In the genomic region with DNA sequence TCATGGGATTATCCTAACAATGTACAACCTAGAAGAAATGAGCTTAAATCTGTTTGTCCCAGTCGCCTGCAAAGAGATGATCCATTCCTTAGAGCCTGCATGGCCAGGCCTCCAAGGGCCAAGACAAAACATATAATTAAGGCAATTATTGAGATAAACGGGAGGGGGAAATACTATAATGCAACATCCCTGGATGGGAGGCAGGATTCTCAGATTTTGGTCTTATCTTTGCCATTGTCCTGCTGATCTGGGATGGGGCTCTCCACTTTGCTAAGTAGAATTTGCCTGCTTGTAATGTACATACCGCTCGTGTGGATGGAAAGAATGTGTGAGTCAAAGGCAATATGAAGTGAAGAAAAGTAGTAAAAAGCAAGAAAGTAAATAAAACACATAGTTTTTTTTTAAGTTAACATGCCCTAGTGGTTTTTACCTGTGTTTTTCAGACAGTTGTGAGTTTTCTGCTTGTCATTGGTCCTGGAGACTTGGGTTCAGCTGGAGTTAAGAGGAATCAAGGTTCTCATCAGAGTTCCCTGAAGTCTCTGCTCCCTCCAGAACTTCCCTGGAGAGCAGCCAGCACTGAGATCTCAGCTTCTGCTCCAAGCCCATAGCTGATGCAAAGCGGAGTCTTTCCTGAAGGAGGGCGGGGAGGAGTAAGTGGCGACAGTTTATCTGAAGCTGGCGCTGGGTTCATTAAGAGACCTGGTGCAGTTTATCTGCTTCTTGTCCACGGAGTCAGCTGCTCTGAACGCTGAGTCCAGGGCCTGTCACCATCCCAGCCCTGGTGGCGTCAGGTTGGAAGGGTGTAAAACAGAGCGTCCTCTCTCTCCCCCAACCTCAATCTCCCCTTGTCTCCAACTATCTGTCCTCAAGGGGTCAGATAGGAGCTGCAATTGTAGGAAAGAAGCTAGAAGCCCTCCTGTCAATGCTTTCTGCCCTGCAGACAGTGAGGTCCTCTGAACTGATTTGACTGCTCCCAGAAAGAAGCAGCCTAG, we compare ENCODE assay signal across 1 cellular context.
TF ChIP-seq lines count a peak whose summit lies in the region.

No MANE protein-coding gene starts in this region.

TF ChIP-seq in K562, 482 proteins besides CTCF, POLR2A, EP300 and RAD21 (continued from another document):
- TF ChIP-seq, protein P1, sequence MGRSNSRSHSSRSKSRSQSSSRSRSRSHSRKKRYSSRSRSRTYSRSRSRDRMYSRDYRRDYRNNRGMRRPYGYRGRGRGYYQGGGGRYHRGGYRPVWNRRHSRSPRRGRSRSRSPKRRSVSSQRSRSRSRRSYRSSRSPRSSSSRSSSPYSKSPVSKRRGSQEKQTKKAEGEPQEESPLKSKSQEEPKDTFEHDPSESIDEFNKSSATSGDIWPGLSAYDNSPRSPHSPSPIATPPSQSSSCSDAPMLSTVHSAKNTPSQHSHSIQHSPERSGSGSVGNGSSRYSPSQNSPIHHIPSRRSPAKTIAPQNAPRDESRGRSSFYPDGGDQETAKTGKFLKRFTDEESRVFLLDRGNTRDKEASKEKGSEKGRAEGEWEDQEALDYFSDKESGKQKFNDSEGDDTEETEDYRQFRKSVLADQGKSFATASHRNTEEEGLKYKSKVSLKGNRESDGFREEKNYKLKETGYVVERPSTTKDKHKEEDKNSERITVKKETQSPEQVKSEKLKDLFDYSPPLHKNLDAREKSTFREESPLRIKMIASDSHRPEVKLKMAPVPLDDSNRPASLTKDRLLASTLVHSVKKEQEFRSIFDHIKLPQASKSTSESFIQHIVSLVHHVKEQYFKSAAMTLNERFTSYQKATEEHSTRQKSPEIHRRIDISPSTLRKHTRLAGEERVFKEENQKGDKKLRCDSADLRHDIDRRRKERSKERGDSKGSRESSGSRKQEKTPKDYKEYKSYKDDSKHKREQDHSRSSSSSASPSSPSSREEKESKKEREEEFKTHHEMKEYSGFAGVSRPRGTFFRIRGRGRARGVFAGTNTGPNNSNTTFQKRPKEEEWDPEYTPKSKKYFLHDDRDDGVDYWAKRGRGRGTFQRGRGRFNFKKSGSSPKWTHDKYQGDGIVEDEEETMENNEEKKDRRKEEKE (IDR thresholded peaks at IDR 0.05; ENCODE audit: borderline replicate concordance in 1 of 2, control insufficient read depth in 1 of 2, low read depth in 2 of 2, low read length in 1 of 2) = no peak
- TF ChIP-seq RBBP5 (IDR thresholded peaks at IDR 0.05; ENCODE audit: borderline replicate concordance, insufficient read depth, low read length, poor library complexity, severe bottlenecking) (peak; percentile 40), SOX6 (IDR thresholded peaks at IDR 0.05) (peak; percentile 56; the same call in 1 of the 2 replicates), ETV1 (tag; conservative IDR thresholded peaks at IDR 0.05; ENCODE audit: low read depth) (no peak), NCOR1 (IDR thresholded peaks at IDR 0.05) (peak; percentile 13; the same call in 1 of the 2 replicates), PTBP1 (IDR thresholded peaks at IDR 0.05; ENCODE audit: low read depth, low read length) (no peak), ZBTB7A (IDR thresholded peaks at IDR 0.05; ENCODE audit: borderline replicate concordance, control insufficient read depth, low read depth, low read length) (peak; percentile 17; the same call in 1 of the 2 replicates), SMARCA4 (IDR thresholded peaks at IDR 0.05) (peak; percentile 45; the same call in 1 of the 2 replicates), ZNF232 (CRISPR knock-in tag; IDR thresholded peaks at IDR 0.05) (no peak), ATF7 (IDR thresholded peaks at IDR 0.05) (peak; percentile 54)
- TF ChIP-seq, protein P2, sequence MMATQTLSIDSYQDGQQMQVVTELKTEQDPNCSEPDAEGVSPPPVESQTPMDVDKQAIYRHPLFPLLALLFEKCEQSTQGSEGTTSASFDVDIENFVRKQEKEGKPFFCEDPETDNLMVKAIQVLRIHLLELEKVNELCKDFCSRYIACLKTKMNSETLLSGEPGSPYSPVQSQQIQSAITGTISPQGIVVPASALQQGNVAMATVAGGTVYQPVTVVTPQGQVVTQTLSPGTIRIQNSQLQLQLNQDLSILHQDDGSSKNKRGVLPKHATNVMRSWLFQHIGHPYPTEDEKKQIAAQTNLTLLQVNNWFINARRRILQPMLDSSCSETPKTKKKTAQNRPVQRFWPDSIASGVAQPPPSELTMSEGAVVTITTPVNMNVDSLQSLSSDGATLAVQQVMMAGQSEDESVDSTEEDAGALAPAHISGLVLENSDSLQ (IDR thresholded peaks at IDR 0.05) = peak; percentile 69
- TF ChIP-seq, protein P3, sequence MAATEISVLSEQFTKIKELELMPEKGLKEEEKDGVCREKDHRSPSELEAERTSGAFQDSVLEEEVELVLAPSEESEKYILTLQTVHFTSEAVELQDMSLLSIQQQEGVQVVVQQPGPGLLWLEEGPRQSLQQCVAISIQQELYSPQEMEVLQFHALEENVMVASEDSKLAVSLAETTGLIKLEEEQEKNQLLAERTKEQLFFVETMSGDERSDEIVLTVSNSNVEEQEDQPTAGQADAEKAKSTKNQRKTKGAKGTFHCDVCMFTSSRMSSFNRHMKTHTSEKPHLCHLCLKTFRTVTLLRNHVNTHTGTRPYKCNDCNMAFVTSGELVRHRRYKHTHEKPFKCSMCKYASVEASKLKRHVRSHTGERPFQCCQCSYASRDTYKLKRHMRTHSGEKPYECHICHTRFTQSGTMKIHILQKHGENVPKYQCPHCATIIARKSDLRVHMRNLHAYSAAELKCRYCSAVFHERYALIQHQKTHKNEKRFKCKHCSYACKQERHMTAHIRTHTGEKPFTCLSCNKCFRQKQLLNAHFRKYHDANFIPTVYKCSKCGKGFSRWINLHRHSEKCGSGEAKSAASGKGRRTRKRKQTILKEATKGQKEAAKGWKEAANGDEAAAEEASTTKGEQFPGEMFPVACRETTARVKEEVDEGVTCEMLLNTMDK (IDR thresholded peaks at IDR 0.05; ENCODE audit: borderline replicate concordance, insufficient read depth, low read depth, low read length, poor library complexity, severe bottlenecking) = no peak
